19 cellular contexts compared by ENCODE assay signal in genomic region chr14:43019826-43020225, GRCh38.
DNase-seq lines count a peak whose midpoint lies in the region; FAIRE-seq and TF ChIP-seq lines count a peak whose summit lies in the region.
"Had no signal": no experiment of that assay in that cellular context is flagged by ENCODE, and none has a peak within 500 bp of the region (broad histone marks: within the 10 kb centered on the region; RNA-seq: fewer than 3 reads in every experiment).

No MANE protein-coding gene starts in this region.

- no peak overlapping the region for H3K4me2 ChIP-seq in SU-DHL-6 (ENCODE audit: low read depth, low read length, poor library complexity, severe bottlenecking)
- H3K4me2 ChIP-seq in mammary epithelial cell (ENCODE audit: insufficient read depth, low read depth, low read length), result no peak overlapping the region
- H3K4me2 ChIP-seq: BLaER1, GM23338 had no signal

- CTCF ChIA-PET in mammary epithelial cell (lab: Charles Lee; ENCODE audit: low non-redundant PET), result no interaction called here

- dilution Hi-C loops in mammary epithelial cell (cut with HindIII; ENCODE audit: low sequenced_read_pairs), result no loop called here

- no peaks in the 10 kb centered on the region for H3K79me2 ChIP-seq in SU-DHL-6 (ENCODE audit: insufficient read depth, low read length)
- H3K79me2 ChIP-seq in mammary epithelial cell (ENCODE audit: insufficient read depth, low read length), result no peaks in the 10 kb centered on the region

- H3K9me2 ChIP-seq in SU-DHL-6 (replicated peaks; ENCODE audit: insufficient read depth, low read length), result no peaks in the 10 kb centered on the region

- peak; percentile 93 for FAIRE-seq in D721Med (lab: Jason Lieb, UNC)
- FAIRE-seq: GM12891, GM18507 had no signal

- in situ Hi-C loops in mammary epithelial cell (cut with MboI; ENCODE audit: low sequenced_read_pairs in 2 of 2), result no loop called here

- no peaks in the 10 kb centered on the region for H3F3A ChIP-seq in SU-DHL-6 (ENCODE audit: insufficient read depth)

- no peak for TF ChIP-seq CTCF in D721Med (IDR thresholded peaks at IDR 0.05; ENCODE audit: insufficient read depth, missing control alignments)
- TF ChIP-seq CTCF in SU-DHL-6 (IDR thresholded peaks at IDR 0.05; ENCODE audit: insufficient read depth, low read length, poor library complexity, severe bottlenecking), result no peak
- no peak for TF ChIP-seq CTCF in mammary epithelial cell (conservative IDR thresholded peaks at IDR 0.05 in 1 of 2, IDR thresholded peaks at IDR 0.05 in 1 of 2; ENCODE audit: extremely low read depth in 1 of 2, insufficient read depth in 1 of 2, low read depth in 1 of 2, low read length in 2 of 2)

- H3K9me3 ChIP-seq in SU-DHL-6 (ENCODE audit: insufficient read depth, low read length) (peaks cover 9% of the 10 kb centered on the region; the same call in 1 of the 2 replicates), mammary epithelial cell (replicated peaks; ENCODE audit: insufficient read depth, low read length) (peaks cover 9% of the 10 kb centered on the region)
- H3K9me3 ChIP-seq: BLaER1, Caco-2 had no signal

- H3K4me3 ChIP-seq in SU-DHL-6 (ENCODE audit: insufficient read depth, low read length, poor library complexity, severe bottlenecking) (no peak overlapping the region), mammary epithelial cell (replicated peaks in 1 of 3; ENCODE audit: insufficient read depth in 1 of 3, low read depth in 2 of 3, low read length in 3 of 3) (no peak overlapping the region)
- H3K4me3 ChIP-seq: BLaER1, GM23338 had no signal

- peak overlapping the region; percentile 58 for H2AFZ ChIP-seq in SU-DHL-6 (ENCODE audit: low read depth, low read length, severe bottlenecking)
- no peak overlapping the region for H2AFZ ChIP-seq in mammary epithelial cell (ENCODE audit: low read depth, low read length)
- H2AFZ ChIP-seq: GM23338 had no signal

- no peaks in the 10 kb centered on the region for H3K4me1 ChIP-seq in mammary epithelial cell (ENCODE audit: insufficient read depth, low read length)
- H3K4me1 ChIP-seq: BLaER1, Caco-2 had no signal

- H3K27me3 ChIP-seq in SU-DHL-6 (ENCODE audit: low read length), result no peaks in the 10 kb centered on the region
- no peaks in the 10 kb centered on the region for H3K27me3 ChIP-seq in mammary epithelial cell (ENCODE audit: insufficient read depth, low read length)
- H3K27me3 ChIP-seq: BLaER1 had no signal

- H4K20me1 ChIP-seq in SU-DHL-6 (ENCODE audit: low read depth, low read length), result no peaks in the 10 kb centered on the region
- H4K20me1 ChIP-seq in mammary epithelial cell (ENCODE audit: insufficient read depth, low read length), result no peaks in the 10 kb centered on the region
- H4K20me1 ChIP-seq: BLaER1 had no signal

- H3K36me3 ChIP-seq in SU-DHL-6 (ENCODE audit: low read length), result peaks cover 4% of the 10 kb centered on the region; the same call in 1 of the 2 replicates
- no peaks in the 10 kb centered on the region for H3K36me3 ChIP-seq in mammary epithelial cell (ENCODE audit: insufficient read depth, low read length)
- H3K36me3 ChIP-seq: BLaER1 had no signal

- DNase-seq in D721Med (ENCODE audit: insufficient read length, low spot score) (peak; percentile 12), NCI-H524 treated with DMSO at 0.1 percent for 48 hours (lab: John Stamatoyannopoulos, UW) (peak; percentile 86), head of caudate nucleus (no peak), SHP77 treated with DMSO at 0.1 percent for 48 hours (lab: John Stamatoyannopoulos, UW) (no peak), mammary epithelial cell (no peak), NCI-H1694 treated with DMSO at 0.1 percent for 48 hours (lab: John Stamatoyannopoulos, UW) (no peak)
- DNase-seq: Caco-2; CD4-positive, CD25-positive, alpha-beta regulatory T cell; CD8-positive, alpha-beta T cell; DMS53; DMS79 treated with DMSO at 0.1 percent for 48 hours; GF-D8; H9 had no signal

- no peak overlapping the region for H3K27ac ChIP-seq in SU-DHL-6 (ENCODE audit: low read depth, low read length)
- H3K27ac ChIP-seq in mammary epithelial cell (ENCODE audit: insufficient read depth, low read depth, low read length), result no peak overlapping the region
- H3K27ac ChIP-seq: BLaER1, C4-2B had no signal

- intact Hi-C loops in head of caudate nucleus (cut with DNase I), result no loop called here
- intact Hi-C loops in mammary epithelial cell (cut with micrococcal nuclease), result no loop called here

- H3K9ac ChIP-seq in SU-DHL-6 (ENCODE audit: low read length) (no peak overlapping the region), mammary epithelial cell (ENCODE audit: insufficient read depth, low read length) (no peak overlapping the region)
- H3K9ac ChIP-seq: BLaER1 had no signal

- BruUV-seq in mammary epithelial cell (replicated peaks; lab: Mats Ljungman, UMichigan), result no TSS peak

Comparison
In these comparisons a context has a peak if more than half of its experiments do, and no peak if none do; other contexts are left out.
1. DNase-seq: peak in D721Med (single experiment) and NCI-H524 treated with DMSO at 0.1 percent for 48 hours (single experiment); none in head of caudate nucleus (0 of 42), SHP77 treated with DMSO at 0.1 percent for 48 hours (single experiment), mammary epithelial cell (single experiment) and NCI-H1694 treated with DMSO at 0.1 percent for 48 hours (single experiment).